ENCODE assay signal across 20 cellular contexts in genomic region chr9:127293767-127294166, GRCh38. TPM values are rescaled to one million over a fixed set of nuclear protein-coding genes. Genes with fewer than 3 reads are reported as not detected.
DNase-seq lines count a peak whose midpoint lies in the region; ATAC-seq and TF ChIP-seq lines count a peak whose summit lies in the region.
"Had no signal": no experiment of that assay in that cellular context is flagged by ENCODE, and none has a peak within 500 bp of the region (broad histone marks: within the 10 kb centered on the region; RNA-seq: fewer than 3 reads in every experiment).

No MANE protein-coding gene starts in this region.

- H3K36me3 ChIP-seq in breast epithelium: no peaks in the 10 kb centered on the region
- H3K36me3 ChIP-seq in mammary epithelial cell (ENCODE audit: insufficient read depth, low read length): no peaks in the 10 kb centered on the region
- H3K36me3 ChIP-seq in lower lobe of right lung: no peaks in the 10 kb centered on the region
- no peaks in the 10 kb centered on the region for H3K36me3 ChIP-seq in urinary bladder (ENCODE audit: insufficient read depth)
- H3K36me3 ChIP-seq: esophagus squamous epithelium, neural progenitor cell, SJSA1 had no signal

- no peaks in the 10 kb centered on the region for H3K9me3 Mint-ChIP-seq in immature natural killer cell
- H3K9me3 Mint-ChIP-seq: activated naive CD4-positive, alpha-beta T cell treated with anti-CD3 and anti-CD28 coated beads, Interleukin-2, amount 50 U/mL, for 72 hours; CD14-positive monocyte; HFFc6; neural progenitor cell; WTC11 had no signal

- BruUV-seq in mammary epithelial cell (replicated peaks; lab: Mats Ljungman, UMichigan): no TSS peak

- intact Hi-C loops in breast epithelium (cut with DNase I; ENCODE audit: low total_unique reads): no loop called here
- intact Hi-C loops in mammary epithelial cell (cut with micrococcal nuclease): no loop called here
- intact Hi-C loops in lower lobe of right lung (cut with DNase I): no loop called here

- no peak for DNase-seq in breast epithelium (ENCODE audit: low spot score in 2 of 2)
- no peak for DNase-seq in mammary epithelial cell
- peak; percentile 60 to 67 for DNase-seq in NOMO-1 (lab: John Stamatoyannopoulos, UW; ENCODE audit: unreplicated experiment in 2 of 2)
- DNase-seq in lower lobe of right lung: no peak
- no peak for DNase-seq in immature natural killer cell
- DNase-seq: effector memory CD4-positive, alpha-beta T cell; esophagus squamous epithelium; HFFc6; NCI-H1694 treated with DMSO at 0.1 percent for 48 hours; NCI-H2227 treated with DMSO at 0.1 percent for 48 hours; NCI-H82; stimulated activated CD4-positive, alpha-beta T cell treated with anti-CD3 and anti-CD28 coated beads, Interleukin-12 subunit alpha, Interleukin-12 subunit beta, amount 100 ng/mL, for 4 hours had no signal

- H3K27ac ChIP-seq in breast epithelium: peak overlapping the region; percentile 54 to 64
- H3K27ac ChIP-seq in mammary epithelial cell (ENCODE audit: insufficient read depth, low read depth, low read length): no peak overlapping the region
- H3K27ac ChIP-seq in lower lobe of right lung: peak overlapping the region; percentile 25
- peak overlapping the region; percentile 27 for H3K27ac ChIP-seq in urinary bladder (ENCODE audit: low read depth)
- H3K27ac ChIP-seq: esophagus squamous epithelium, neural progenitor cell, SJSA1 had no signal

- no peak for TF ChIP-seq POLR2A in breast epithelium (IDR thresholded peaks at IDR 0.05)

- no peak overlapping the region for H2AFZ ChIP-seq in mammary epithelial cell (ENCODE audit: low read depth, low read length)
- H2AFZ ChIP-seq: neural progenitor cell had no signal

- H3K27me3 ChIP-seq in breast epithelium: no peaks in the 10 kb centered on the region
- H3K27me3 ChIP-seq in mammary epithelial cell (ENCODE audit: insufficient read depth, low read length): no peaks in the 10 kb centered on the region
- H3K27me3 ChIP-seq in lower lobe of right lung (ENCODE audit: low read depth): no peaks in the 10 kb centered on the region
- H3K27me3 ChIP-seq: esophagus squamous epithelium, neural progenitor cell, SJSA1 had no signal

- 89% methylated on average over 1 of the region's 1 CpG for WGBS in mammary epithelial cell (ENCODE audit: low coverage, missing lambda C conversion rate)
- WGBS in urinary bladder: 43% methylated on average over 1 of the region's 1 CpG

- H3K79me2 ChIP-seq in mammary epithelial cell (ENCODE audit: insufficient read depth, low read length): no peaks in the 10 kb centered on the region

- H3K4me3 Mint-ChIP-seq in immature natural killer cell: no peak overlapping the region
- H3K4me3 Mint-ChIP-seq: CD14-positive monocyte, HFFc6, neural progenitor cell, WTC11 had no signal

- CTCF ChIA-PET in mammary epithelial cell (lab: Charles Lee; ENCODE audit: low non-redundant PET): no interaction called here

- ATAC-seq in lower lobe of right lung: no peak
- ATAC-seq in HG03108 (IDR thresholded peaks at IDR 0.05; ENCODE audit: unreplicated experiment): no peak
- ATAC-seq: activated naive CD4-positive, alpha-beta T cell treated with anti-CD3 and anti-CD28 coated beads, Interleukin-2, amount 50 U/mL, for 72 hours; Panc1; WTC11 had no signal

- no peak for TF ChIP-seq CTCF in breast epithelium (IDR thresholded peaks at IDR 0.05)
- TF ChIP-seq CTCF in mammary epithelial cell (conservative IDR thresholded peaks at IDR 0.05 in 1 of 2, IDR thresholded peaks at IDR 0.05 in 1 of 2; ENCODE audit: extremely low read depth in 1 of 2, insufficient read depth in 1 of 2, low read depth in 1 of 2, low read length in 2 of 2): no peak
- TF ChIP-seq CTCF in lower lobe of right lung (IDR thresholded peaks at IDR 0.05): no peak

- H3K4me3 ChIP-seq in breast epithelium (no peak overlapping the region), mammary epithelial cell (replicated peaks in 1 of 3; ENCODE audit: insufficient read depth in 1 of 3, low read depth in 2 of 3, low read length in 3 of 3) (no peak overlapping the region), lower lobe of right lung (no peak overlapping the region), urinary bladder (ENCODE audit: low read depth, low read length) (no peak overlapping the region)
- H3K4me3 ChIP-seq: esophagus squamous epithelium, neural progenitor cell, SJSA1 had no signal

- H3K9me3 ChIP-seq in breast epithelium (no peaks in the 10 kb centered on the region), mammary epithelial cell (replicated peaks; ENCODE audit: insufficient read depth, low read length) (no peaks in the 10 kb centered on the region), lower lobe of right lung (no peaks in the 10 kb centered on the region)
- H3K9me3 ChIP-seq: esophagus squamous epithelium, SJSA1 had no signal

- no peak overlapping the region for H3K27ac Mint-ChIP-seq in immature natural killer cell
- H3K27ac Mint-ChIP-seq: activated naive CD4-positive, alpha-beta T cell treated with anti-CD3 and anti-CD28 coated beads, Interleukin-2, amount 50 U/mL, for 72 hours; HFFc6; neural progenitor cell had no signal

- H3K4me1 ChIP-seq in breast epithelium: no peaks in the 10 kb centered on the region
- peaks cover 11% of the 10 kb centered on the region for H3K4me1 ChIP-seq in mammary epithelial cell (ENCODE audit: insufficient read depth, low read length)
- no peaks in the 10 kb centered on the region for H3K4me1 ChIP-seq in lower lobe of right lung
- peaks cover 2% of the 10 kb centered on the region for H3K4me1 ChIP-seq in urinary bladder (ENCODE audit: insufficient read depth)
- H3K4me1 ChIP-seq: SJSA1 had no signal

- dilution Hi-C loops in mammary epithelial cell (cut with HindIII; ENCODE audit: low sequenced_read_pairs): no loop called here

- H4K20me1 ChIP-seq in mammary epithelial cell (ENCODE audit: insufficient read depth, low read length): no peaks in the 10 kb centered on the region

- H3K9ac ChIP-seq in mammary epithelial cell (ENCODE audit: insufficient read depth, low read length): no peak overlapping the region
- H3K9ac ChIP-seq: neural progenitor cell had no signal

- in situ Hi-C loops in mammary epithelial cell (cut with MboI; ENCODE audit: low sequenced_read_pairs in 2 of 2): no loop called here

- H3K4me1 Mint-ChIP-seq in immature natural killer cell: peaks cover 0 to 2% of the 10 kb centered on the region in 2 donors
- H3K4me1 Mint-ChIP-seq: neural progenitor cell had no signal

- H3K4me2 ChIP-seq in mammary epithelial cell (ENCODE audit: insufficient read depth, low read depth, low read length): no peak overlapping the region
- H3K4me2 ChIP-seq: neural progenitor cell had no signal

- H3K36me3 Mint-ChIP-seq in immature natural killer cell: no peaks in the 10 kb centered on the region
- H3K36me3 Mint-ChIP-seq: activated naive CD4-positive, alpha-beta T cell treated with anti-CD3 and anti-CD28 coated beads, Interleukin-2, amount 50 U/mL, for 72 hours; CD14-positive monocyte; WTC11 had no signal

- peaks cover 0 to 6% (median 5%) of the 10 kb centered on the region in 3 donors for H3K27me3 Mint-ChIP-seq in immature natural killer cell (ENCODE audit: low read depth in 3 of 3)

RNA-seq across cellular contexts. Expression of gene GARNL3, which starts 29.2 kb away (rescaled TPM):
- total RNA-seq in breast epithelium: 10 to 100 TPM; 13.4 to 44.8 (median 26.2) TPM
- 1 to 10 TPM; 2.3 to 2.8 TPM for total RNA-seq in mammary epithelial cell
- 0.26 TPM for polyA plus RNA-seq in mammary epithelial cell
- 4.4 TPM for polyA minus RNA-seq in mammary epithelial cell
- 7.8 TPM for total RNA-seq in lower lobe of right lung
- 58.0 TPM for total RNA-seq in urinary bladder
- polyA plus RNA-seq in urinary bladder: 22.0 TPM
- 1 to 10 TPM in 1 of 3 donors, under 1 TPM in 1, not detected in 1; 0.44 to 2.1 TPM for polyA plus RNA-seq in immature natural killer cell

Comparison
In these comparisons a context has a peak if more than half of its experiments do, and no peak if none do; other contexts are left out.
1. DNase-seq: peak in NOMO-1 (2 of 2); none in breast epithelium (0 of 2), mammary epithelial cell (single experiment), lower lobe of right lung (single experiment) and immature natural killer cell (0 of 3).